ENCODE assay signal across 9 cellular contexts in the genomic region with DNA sequence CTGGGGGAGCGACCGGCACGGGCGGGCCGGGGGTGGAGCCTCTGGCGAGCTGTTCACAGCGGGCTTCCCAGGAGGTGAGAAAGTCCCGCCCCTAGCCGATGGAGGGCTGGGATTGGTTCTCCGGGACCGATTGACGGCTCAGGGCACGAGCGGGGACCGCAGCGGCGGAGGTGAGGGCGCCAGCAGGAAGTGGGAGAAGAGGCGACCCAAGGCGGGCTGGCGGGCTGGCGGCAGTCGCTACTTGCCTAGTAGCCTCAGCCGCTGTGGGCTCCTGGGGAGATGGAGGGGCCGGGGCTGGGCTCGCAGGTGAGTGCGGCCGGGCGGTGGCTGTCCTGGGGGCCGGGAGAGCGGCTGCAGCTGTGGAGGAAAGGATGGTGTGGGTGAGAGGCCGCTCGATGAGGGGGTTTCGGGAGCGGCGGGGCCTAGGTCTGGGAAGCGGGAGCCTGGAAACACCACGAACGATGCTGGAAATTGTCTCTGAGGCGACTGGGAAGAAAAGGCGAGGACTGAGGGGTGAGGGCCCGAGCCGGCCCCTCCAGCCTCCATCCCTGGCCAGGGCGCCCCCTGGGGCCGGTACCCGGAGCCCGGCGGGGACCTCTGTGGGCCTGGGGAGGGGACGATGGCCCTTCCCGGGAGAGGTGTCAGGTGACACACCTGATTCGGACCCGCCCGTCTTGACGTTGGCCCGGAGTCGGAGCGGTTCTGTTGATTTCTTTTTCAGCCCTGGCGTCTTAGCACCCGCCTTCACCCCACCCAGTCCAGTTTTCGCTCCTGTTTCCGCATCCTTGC. TPM values are rescaled to one million over a fixed set of nuclear protein-coding genes. Genes with fewer than 3 reads are reported as not detected.
A peak's percentile ranks its signal among the peaks of the same experiment; 100 is the strongest.
DNase-seq lines count a peak whose midpoint lies in the region; ATAC-seq, FAIRE-seq and TF ChIP-seq lines count a peak whose summit lies in the region.
"Had no signal": no experiment of that assay in that cellular context is flagged by ENCODE, and none has a peak within 500 bp of the region (broad histone marks: within the 10 kb centered on the region; RNA-seq: fewer than 3 reads in every experiment).

A gene with protein sequence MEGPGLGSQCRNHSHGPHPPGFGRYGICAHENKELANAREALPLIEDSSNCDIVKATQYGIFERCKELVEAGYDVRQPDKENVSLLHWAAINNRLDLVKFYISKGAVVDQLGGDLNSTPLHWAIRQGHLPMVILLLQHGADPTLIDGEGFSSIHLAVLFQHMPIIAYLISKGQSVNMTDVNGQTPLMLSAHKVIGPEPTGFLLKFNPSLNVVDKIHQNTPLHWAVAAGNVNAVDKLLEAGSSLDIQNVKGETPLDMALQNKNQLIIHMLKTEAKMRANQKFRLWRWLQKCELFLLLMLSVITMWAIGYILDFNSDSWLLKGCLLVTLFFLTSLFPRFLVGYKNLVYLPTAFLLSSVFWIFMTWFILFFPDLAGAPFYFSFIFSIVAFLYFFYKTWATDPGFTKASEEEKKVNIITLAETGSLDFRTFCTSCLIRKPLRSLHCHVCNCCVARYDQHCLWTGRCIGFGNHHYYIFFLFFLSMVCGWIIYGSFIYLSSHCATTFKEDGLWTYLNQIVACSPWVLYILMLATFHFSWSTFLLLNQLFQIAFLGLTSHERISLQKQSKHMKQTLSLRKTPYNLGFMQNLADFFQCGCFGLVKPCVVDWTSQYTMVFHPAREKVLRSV (plus strand): TSS at position 198 of the 789 bp plus-strand sequence. CDS start 82 bp downstream, at position 280.

- peak within 1 kb of the TSS; percentile 74 to 93 (median 91) for H3K27ac Mint-ChIP-seq in immature natural killer cell

- H3K4me1 ChIP-seq in spleen: peaks cover 5 to 53% (median 39%) of the 10 kb centered on the region in 6 donors

- WGBS in spleen, 5 donors: 0 to 2% (median 1%) methylated on average over 45 to 61 of the region's 61 CpGs

- peaks cover 6 to 7% (median 6%) of the 10 kb centered on the region in 3 donors for H3K27me3 Mint-ChIP-seq in immature natural killer cell (ENCODE audit: low read depth in 3 of 3)

- H3K36me3 Mint-ChIP-seq in immature natural killer cell: peaks cover 4 to 6% (median 4%) of the 10 kb centered on the region in 3 donors

- TF ChIP-seq POLR2A in GM18951 (IDR thresholded peaks at IDR 0.05; ENCODE audit: extremely low read depth, insufficient read depth, insufficient read length): peak; percentile 85
- no peak for TF ChIP-seq POLR2A in spleen (IDR thresholded peaks at IDR 0.05)

- H3K9me3 ChIP-seq in WERI-Rb-1 (ENCODE audit: severe bottlenecking) (peaks cover 4% of the 10 kb centered on the region), spleen (no peaks in the 10 kb centered on the region)

- intact Hi-C loops in spleen (cut with DNase I; ENCODE audit: low total_unique reads): no loop called here

- H3K27me3 ChIP-seq in WERI-Rb-1 (ENCODE audit: insufficient read depth, low read depth, severe bottlenecking) (peaks cover 3% of the 10 kb centered on the region), bronchial epithelial cell (ENCODE audit: control insufficient read depth, insufficient read depth, low read length) (no peaks in the 10 kb centered on the region), spleen (replicated peaks in 1 of 7) (no peaks in the 10 kb centered on the region)

- H3K27ac ChIP-seq in WERI-Rb-1 (peak within 1 kb of the TSS; percentile 78), spleen (peak within 1 kb of the TSS in 7 of 8 donors; percentile 36 to 88 (median 61))

- no peaks in the 10 kb centered on the region for H3K9me3 Mint-ChIP-seq in immature natural killer cell

- FAIRE-seq in bronchial epithelial cell (lab: Jason Lieb, UNC): no peak
- FAIRE-seq: colon had no signal

- peaks cover 14% of the 10 kb centered on the region for H3K36me3 ChIP-seq in WERI-Rb-1
- no peaks in the 10 kb centered on the region for H3K36me3 ChIP-seq in bronchial epithelial cell (ENCODE audit: control insufficient read depth, insufficient read depth, low read length)
- peaks cover 0 to 6% (median 0%) of the 10 kb centered on the region in 6 donors for H3K36me3 ChIP-seq in spleen

- H3K4me3 Mint-ChIP-seq in immature natural killer cell: peak within 1 kb of the TSS; percentile 90 to 95 (median 92)

- in situ Hi-C loops in GM18951 (cut with MboI; ENCODE audit: low sequenced_read_pairs, unreplicated experiment): no loop called here

- H3K4me1 Mint-ChIP-seq in immature natural killer cell: peaks cover 49 to 55% of the 10 kb centered on the region in 2 donors

- peak within 1 kb of the TSS; percentile 79 for H3K4me3 ChIP-seq in AG10803 (ENCODE audit: low read length)
- peak within 1 kb of the TSS; percentile 92 for H3K4me3 ChIP-seq in WERI-Rb-1 (ENCODE audit: low read depth, low read length)
- peak within 1 kb of the TSS; percentile 82 for H3K4me3 ChIP-seq in bronchial epithelial cell (ENCODE audit: low read depth, low read length)
- H3K4me3 ChIP-seq in spleen: peak within 1 kb of the TSS; percentile 72 to 95 (median 92)

- peak; percentile 98 for ATAC-seq in HG03175 (IDR thresholded peaks at IDR 0.05; ENCODE audit: unreplicated experiment)

- DNase-seq in AG10803 (ENCODE audit: low read depth) (peak; percentile 82), NCI-H2227 (lab: John Stamatoyannopoulos, UW; ENCODE audit: unreplicated experiment) (peak; percentile 96), WERI-Rb-1 (peak; percentile 96), bronchial epithelial cell (ENCODE audit: low read depth) (peak; percentile 89), immature natural killer cell (peak; percentile 93 to 94 (median 94)), spleen (peak; percentile 99)

- TF ChIP-seq CTCF in AG10803 (conservative IDR thresholded peaks at IDR 0.05; ENCODE audit: low read length): peak; percentile 47
- TF ChIP-seq CTCF in WERI-Rb-1 (IDR thresholded peaks at IDR 0.05; ENCODE audit: low read depth, low read length): peak; percentile 50
- TF ChIP-seq CTCF in bronchial epithelial cell (IDR thresholded peaks at IDR 0.05; ENCODE audit: insufficient read depth, low read length, severe bottlenecking): peak; percentile 66
- peak in 2 of 11 experiments; percentile 14 to 16 for TF ChIP-seq CTCF in spleen (IDR thresholded peaks at IDR 0.05 in 8 of 11, conservative IDR thresholded peaks at IDR 0.05 in 3 of 11)

RNA-seq across cellular contexts. Expression of the gene that starts here (rescaled TPM):
- total RNA-seq in bronchial epithelial cell: 21.6 and 34.4 TPM in 2 replicates
- polyA plus RNA-seq in immature natural killer cell: 10 to 100 TPM; 10.2 to 20.4 (median 13.6) TPM
- total RNA-seq in spleen: 10 to 100 TPM; 10.9 to 20.4 (median 12.8) TPM
- 10 to 100 TPM in 1 of 3 donors, 1 to 10 TPM in 2; 8.2 to 12.0 (median 8.3) TPM for polyA plus RNA-seq in spleen

Comparison
In these comparisons a context has a peak if more than half of its experiments do, and no peak if none do; other contexts are left out.
1. Peak in every context shown above with its lines: DNase-seq, ATAC-seq, H3K4me3 ChIP-seq and H3K27ac ChIP-seq.